In genomic region chr18:53944721-53945120, GRCh38 we compare ENCODE assay signal across 18 cellular contexts.
DNase-seq lines count a peak whose midpoint lies in the region; ATAC-seq, FAIRE-seq and TF ChIP-seq lines count a peak whose summit lies in the region.
"Had no signal": no experiment of that assay in that cellular context is flagged by ENCODE, and none has a peak within 500 bp of the region (broad histone marks: within the 10 kb centered on the region; RNA-seq: fewer than 3 reads in every experiment).

No MANE protein-coding gene starts in this region.

- no peaks in the 10 kb centered on the region for H3K79me2 ChIP-seq in neural progenitor cell (ENCODE audit: low read depth)

- H3K4me2 ChIP-seq in neural progenitor cell = no peak overlapping the region

- TF ChIP-seq CTCF in neural progenitor cell (IDR thresholded peaks at IDR 0.05) = no peak
- no peak for TF ChIP-seq CTCF in pancreas (IDR thresholded peaks at IDR 0.05)
- no peak for TF ChIP-seq CTCF in type B pancreatic cell (conservative IDR thresholded peaks at IDR 0.05)

- H3K36me3 ChIP-seq in neural progenitor cell (no peaks in the 10 kb centered on the region), pancreas (no peaks in the 10 kb centered on the region)
- H3K36me3 ChIP-seq: colonic mucosa, upper lobe of right lung had no signal

- peaks cover 2% of the 10 kb centered on the region for H3K27me3 Mint-ChIP-seq in activated CD4-positive, alpha-beta T cell treated with anti-CD3 and anti-CD28 coated beads for 36 hours
- H3K27me3 Mint-ChIP-seq in neural progenitor cell (ENCODE audit: insufficient read depth, low read depth) = no peaks in the 10 kb centered on the region
- H3K27me3 Mint-ChIP-seq in type B pancreatic cell = no peaks in the 10 kb centered on the region

- no peak for FAIRE-seq in pancreas (lab: Jason Lieb, UNC)
- FAIRE-seq: islet of Langerhans had no signal

- H3K36me3 Mint-ChIP-seq in activated CD4-positive, alpha-beta T cell treated with anti-CD3 and anti-CD28 coated beads for 36 hours (ENCODE audit: low read depth) = no peaks in the 10 kb centered on the region
- H3K36me3 Mint-ChIP-seq in neural progenitor cell = no peaks in the 10 kb centered on the region
- H3K36me3 Mint-ChIP-seq in type B pancreatic cell = no peaks in the 10 kb centered on the region
- H3K36me3 Mint-ChIP-seq: memory B cell had no signal

- H3K9me3 ChIP-seq in neural progenitor cell (ENCODE audit: low read depth) (no peaks in the 10 kb centered on the region), pancreas (no peaks in the 10 kb centered on the region)
- H3K9me3 ChIP-seq: colonic mucosa, upper lobe of right lung had no signal

- intact Hi-C loops in activated CD4-positive, alpha-beta T cell treated with anti-CD3 and anti-CD28 coated beads for 36 hours (cut with DNase I, micrococcal nuclease) = no loop called here
- intact Hi-C loops in pancreas (cut with DNase I) = no loop called here

- H3K4me3 Mint-ChIP-seq in activated CD4-positive, alpha-beta T cell treated with anti-CD3 and anti-CD28 coated beads for 36 hours = no peak overlapping the region
- H3K4me3 Mint-ChIP-seq in neural progenitor cell = no peak overlapping the region
- H3K4me3 Mint-ChIP-seq in type B pancreatic cell = no peak overlapping the region
- H3K4me3 Mint-ChIP-seq: memory B cell, nephron had no signal

- no peak overlapping the region for H3K27ac Mint-ChIP-seq in activated CD4-positive, alpha-beta T cell treated with anti-CD3 and anti-CD28 coated beads for 36 hours
- no peak overlapping the region for H3K27ac Mint-ChIP-seq in neural progenitor cell
- H3K27ac Mint-ChIP-seq in type B pancreatic cell = no peak overlapping the region
- H3K27ac Mint-ChIP-seq: memory B cell, nephron had no signal

- CTCF ChIA-PET in activated CD4-positive, alpha-beta T cell treated with anti-CD3 and anti-CD28 coated beads for 36 hours (lab: Charles Lee) = no interaction called here

- H3K27ac ChIP-seq in neural progenitor cell (no peak overlapping the region), pancreas (no peak overlapping the region)
- H3K27ac ChIP-seq: colonic mucosa, upper lobe of right lung had no signal

- H2AFZ ChIP-seq in neural progenitor cell (replicated peaks) = no peak overlapping the region

- peak; percentile 30 for DNase-seq in activated CD4-positive, alpha-beta T cell treated with anti-CD3 and anti-CD28 coated beads for 36 hours
- no peak for DNase-seq in activated CD4-positive, alpha-beta T cell treated with anti-CD3 and anti-CD28 coated beads, Interleukin-2, amount 50 U/mL, for 4 hours
- DNase-seq in Jurkat, Clone E6-1 (ENCODE audit: low read depth, low spot score) = peak; percentile 56
- DNase-seq in amniotic epithelial cell (ENCODE audit: low read depth) (peak; percentile 1), neural progenitor cell (ENCODE audit: low spot score) (peak; percentile 18), pancreas (no peak), type B pancreatic cell (ENCODE audit: extremely low spot score, unreplicated experiment) (no peak)
- DNase-seq: activated gamma-delta T cell treated with Interleukin-2 at 50 U/mL for 16 hours; colonic mucosa; GDM1; HCEC 1CT; stimulated activated CD4-positive, alpha-beta T cell treated with anti-CD3 and anti-CD28 coated beads, Interleukin-15, amount 100 ng/mL, for 24 hours; stimulated activated naive CD8-positive, alpha-beta T cell treated with anti-CD3 and anti-CD28 coated beads, Interleukin-15, Interleukin-2, amounts not matched to agents 100 U/mL and 50 U/mL, for 24 hours; upper lobe of right lung had no signal

- H3K9ac ChIP-seq in neural progenitor cell = no peak overlapping the region

- no peaks in the 10 kb centered on the region for H4K20me1 ChIP-seq in neural progenitor cell (ENCODE audit: low read depth)

- H3K27me3 ChIP-seq in neural progenitor cell (no peaks in the 10 kb centered on the region), pancreas (no peaks in the 10 kb centered on the region)
- H3K27me3 ChIP-seq: colonic mucosa, upper lobe of right lung had no signal

- 68 to 90% methylated on average over 4 of the region's 4 CpGs for WGBS in pancreas, 2 donors

- POLR2A ChIA-PET in activated CD4-positive, alpha-beta T cell treated with anti-CD3 and anti-CD28 coated beads for 36 hours (lab: Charles Lee) = no interaction called here

- no peak for ATAC-seq in activated CD4-positive, alpha-beta T cell treated with anti-CD3 and anti-CD28 coated beads for 36 hours
- ATAC-seq in pancreas = no peak
- ATAC-seq in HG03571 (IDR thresholded peaks at IDR 0.05; ENCODE audit: unreplicated experiment) = no peak
- ATAC-seq: stimulated activated naive CD8-positive, alpha-beta T cell treated with anti-CD3 and anti-CD28 coated beads, Interleukin-15, Interleukin-2, amounts not matched to agents 100 U/mL and 50 U/mL, for 24 hours; upper lobe of right lung had no signal

- H3K4me1 Mint-ChIP-seq in activated CD4-positive, alpha-beta T cell treated with anti-CD3 and anti-CD28 coated beads for 36 hours = no peaks in the 10 kb centered on the region
- H3K4me1 Mint-ChIP-seq in neural progenitor cell (no peaks in the 10 kb centered on the region), type B pancreatic cell (ENCODE audit: unreplicated experiment) (peaks cover 10% of the 10 kb centered on the region)
- H3K4me1 Mint-ChIP-seq: memory B cell had no signal

- H3F3A ChIP-seq in neural progenitor cell (ENCODE audit: low read depth) = no peaks in the 10 kb centered on the region

- H3K4me3 ChIP-seq in Jurkat, Clone E6-1 (ENCODE audit: low read length) = no peak overlapping the region
- H3K4me3 ChIP-seq in neural progenitor cell = no peak overlapping the region
- no peak overlapping the region for H3K4me3 ChIP-seq in pancreas
- H3K4me3 ChIP-seq: colonic mucosa, upper lobe of right lung had no signal

- H3K9me3 Mint-ChIP-seq in activated CD4-positive, alpha-beta T cell treated with anti-CD3 and anti-CD28 coated beads for 36 hours (ENCODE audit: low read depth) = peaks cover 8% of the 10 kb centered on the region
- H3K9me3 Mint-ChIP-seq in neural progenitor cell (peaks cover 20% of the 10 kb centered on the region), type B pancreatic cell (no peaks in the 10 kb centered on the region)
- H3K9me3 Mint-ChIP-seq: memory B cell had no signal

- H3K4me1 ChIP-seq in neural progenitor cell (no peaks in the 10 kb centered on the region), pancreas (no peaks in the 10 kb centered on the region)
- H3K4me1 ChIP-seq: colonic mucosa, upper lobe of right lung had no signal

Comparison
In these comparisons a context has a peak if more than half of its experiments do, and no peak if none do; other contexts are left out.
1. DNase-seq: peak in activated CD4-positive, alpha-beta T cell treated with anti-CD3 and anti-CD28 coated beads for 36 hours (single experiment), Jurkat, Clone E6-1 (single experiment), amniotic epithelial cell (single experiment) and neural progenitor cell (single experiment); none in activated CD4-positive, alpha-beta T cell treated with anti-CD3 and anti-CD28 coated beads, Interleukin-2, amount 50 U/mL, for 4 hours (0 of 2), pancreas (0 of 6) and type B pancreatic cell (single experiment).